21 cellular contexts compared by ENCODE assay signal in genomic region chr18:75159238-75159518, GRCh38.
"Had no signal": no experiment of that assay in that cellular context is flagged by ENCODE, and none has a peak within 500 bp of the region (broad histone marks: within the 10 kb centered on the region; RNA-seq: fewer than 3 reads in every experiment).

No MANE protein-coding gene starts in this region.

- H3K36me3 Mint-ChIP-seq: natural killer cell; stimulated activated effector memory CD8-positive, alpha-beta T cell treated with anti-CD3 and anti-CD28 coated beads, Interleukin-12 subunit alpha, Interleukin-12 subunit beta, amount 100 ng/mL, for 72 hours had no signal

- H3K9ac ChIP-seq: parathyroid adenoma had no signal

- H2AFZ ChIP-seq: parathyroid adenoma had no signal

- H3K27me3 ChIP-seq: dorsolateral prefrontal cortex, sigmoid colon, tibial nerve, upper lobe of left lung had no signal

- FAIRE-seq: frontal cortex, keratinocyte, urothelium cell line had no signal

- H3K4me1 ChIP-seq: lower lobe of right lung, parathyroid adenoma had no signal

- H3K9me3 ChIP-seq: lower lobe of right lung, thoracic aorta, upper lobe of left lung had no signal

- H3K4me3 Mint-ChIP-seq: central memory CD8-positive, alpha-beta T cell; natural killer cell; stimulated activated effector memory CD8-positive, alpha-beta T cell treated with anti-CD3 and anti-CD28 coated beads, Interleukin-12 subunit alpha, Interleukin-12 subunit beta, amount 100 ng/mL, for 72 hours had no signal

- H3K4me3 ChIP-seq: lower lobe of right lung, sigmoid colon, thoracic aorta, tibial nerve, upper lobe of left lung had no signal

- DNase-seq: dorsolateral prefrontal cortex; effector CD4-positive, alpha-beta T cell; hypothalamus; left ventricle myocardium superior; lower lobe of right lung; natural killer cell; stimulated activated CD4-positive, alpha-beta T cell treated with anti-CD3 and anti-CD28 coated beads, Interleukin-2, amount 100 ng/mL, for 24 hours; stimulated activated CD4-positive, alpha-beta T cell treated with anti-CD3 and anti-CD28 coated beads, Interleukin-4, amount 100 ng/mL, for 24 hours; stimulated activated naive CD4-positive, alpha-beta T cell treated with Interleukin-2 at 50 U/mL for 16 hours; upper lobe of left lung had no signal

- H3K9me3 Mint-ChIP-seq: central memory CD8-positive, alpha-beta T cell; natural killer cell; stimulated activated effector memory CD8-positive, alpha-beta T cell treated with anti-CD3 and anti-CD28 coated beads, Interleukin-12 subunit alpha, Interleukin-12 subunit beta, amount 100 ng/mL, for 72 hours had no signal

- H3K27ac Mint-ChIP-seq: natural killer cell; progenitor cell of endocrine pancreas; stimulated activated effector memory CD8-positive, alpha-beta T cell treated with anti-CD3 and anti-CD28 coated beads, Interleukin-12 subunit alpha, Interleukin-12 subunit beta, amount 100 ng/mL, for 72 hours had no signal

- H3K79me2 ChIP-seq: parathyroid adenoma had no signal

- H3K36me3 ChIP-seq: lower lobe of right lung, sigmoid colon, thoracic aorta, tibial nerve, upper lobe of left lung had no signal

- ATAC-seq: left ventricle myocardium superior had no signal

- H3K27ac ChIP-seq: dorsolateral prefrontal cortex, epithelial cell of prostate, lower lobe of right lung, parathyroid adenoma, thoracic aorta, tibial nerve, upper lobe of left lung had no signal
